ENCODE assay signal across 13 cellular contexts in genomic region chr2:218370410-218371063, GRCh38. TPM values are rescaled to one million over a fixed set of nuclear protein-coding genes. Genes with fewer than 3 reads are reported as not detected.
DNase-seq lines count a peak whose midpoint lies in the region; ATAC-seq and TF ChIP-seq lines count a peak whose summit lies in the region.
"Had no signal": no experiment of that assay in that cellular context is flagged by ENCODE, and none has a peak within 500 bp of the region (broad histone marks: within the 10 kb centered on the region; RNA-seq: fewer than 3 reads in every experiment).

No MANE protein-coding gene starts in this region.

- CTCF ChIA-PET in OCI-LY7 (lab: Charles Lee; ENCODE audit: unreplicated experiment): interaction anchor here (1.8 kb wide), 1 partner anchor 23 kb away, joined by 5 read pairs; no protein-coding TSS in a partner anchor

- 73 to 76% methylated on average over 11 of the region's 11 CpGs for WGBS in GM23248 (ENCODE audit: low coverage in 1 of 2, low lambda C conversion rate in 2 of 2, missing lambda C conversion rate in 2 of 2), 2 experiments

- no peaks in the 10 kb centered on the region for H3K79me2 ChIP-seq in OCI-LY7 (ENCODE audit: insufficient read depth, low read depth, low read length)
- no peaks in the 10 kb centered on the region for H3K79me2 ChIP-seq in osteoblast (ENCODE audit: insufficient read depth, low read length)
- H3K79me2 ChIP-seq in GM23248 (ENCODE audit: insufficient read depth): no peaks in the 10 kb centered on the region

- BruUV-seq in OCI-LY7 (replicated peaks; lab: Mats Ljungman, UMichigan): no TSS peak

- ATAC-seq in SK-N-SH treated with all-trans-retinoic acid at 6 μM for 48 hours (no peak), GM21825 (IDR thresholded peaks at IDR 0.05; ENCODE audit: unreplicated experiment) (no peak)
- ATAC-seq: GM12878 had no signal

- DNase-seq in AG09309 (ENCODE audit: low read depth) (peak; percentile 75), OCI-LY7 (ENCODE audit: low spot score) (peak; percentile 82), fibroblast of villous mesenchyme (ENCODE audit: low read depth) (peak; percentile 95), osteoblast (ENCODE audit: insufficient read length, low spot score, missing footprints) (peak; percentile 77), GM23248 (no peak), NCI-H524 treated with DMSO at 0.1 percent for 48 hours (lab: John Stamatoyannopoulos, UW) (no peak)
- DNase-seq: H9, NCI-H510A treated with DMSO at 0.1 percent for 48 hours, WERI-Rb-1 had no signal

- intact Hi-C loops in OCI-LY7 (cut with micrococcal nuclease; ENCODE audit: unreplicated experiment): loop anchor here (1.0 kb wide), 2 partner anchors 26 to 69 kb away; no protein-coding TSS in a partner anchor

- H3F3A ChIP-seq in GM23248 (ENCODE audit: insufficient read depth): no peaks in the 10 kb centered on the region

- H3K4me1 ChIP-seq in OCI-LY7 (ENCODE audit: insufficient read depth, low read length, poor library complexity, severe bottlenecking): peaks cover 78% of the 10 kb centered on the region
- peaks cover 6% of the 10 kb centered on the region for H3K4me1 ChIP-seq in osteoblast (ENCODE audit: insufficient read depth, low read length)
- H3K4me1 ChIP-seq in GM23248 (ENCODE audit: insufficient read depth): 0 out of 2 replicates have a peak, but pooled peaks cover 7% of the 10 kb centered on the region

- H3K27me3 ChIP-seq in osteoblast (ENCODE audit: insufficient read depth, low read length) (no peaks in the 10 kb centered on the region), GM23248 (replicated peaks; ENCODE audit: insufficient read depth) (0 out of 2 replicates have a peak, but pooled peaks cover 4% of the 10 kb centered on the region)

- no peak for TF ChIP-seq CTCF in AG09309 (IDR thresholded peaks at IDR 0.05; ENCODE audit: control insufficient read depth, insufficient read depth, low read depth, low read length, missing control alignments)
- TF ChIP-seq CTCF in OCI-LY7 (conservative IDR thresholded peaks at IDR 0.05; ENCODE audit: low read length): no peak
- no peak for TF ChIP-seq CTCF in fibroblast of villous mesenchyme (IDR thresholded peaks at IDR 0.05; ENCODE audit: insufficient read depth, low read depth, low read length)
- TF ChIP-seq CTCF in osteoblast (IDR thresholded peaks at IDR 0.05; ENCODE audit: extremely low read depth, low read depth, low read length): no peak

- H3K9ac ChIP-seq in GM23248: no peak overlapping the region

- POLR2A ChIA-PET in OCI-LY7 (lab: Charles Lee): interaction anchor here (0.6 to 2.2 kb wide), 20 partner anchors 9 to 640 kb away, joined by 3 to 11 read pairs (median 4); partner anchors contain the start of gene CATIP

- H3K9me3 ChIP-seq in OCI-LY7 (ENCODE audit: low read length): no peaks in the 10 kb centered on the region
- H3K9me3 ChIP-seq in osteoblast (ENCODE audit: low read depth, low read length): no peaks in the 10 kb centered on the region
- H3K9me3 ChIP-seq in GM23248 (ENCODE audit: low read depth): no peaks in the 10 kb centered on the region

- H3K27ac ChIP-seq in OCI-LY7 (ENCODE audit: low read depth, low read length, poor library complexity, severe bottlenecking) (peak overlapping the region; percentile 89), osteoblast (ENCODE audit: low read depth, low read length) (peak overlapping the region; percentile 48), GM23248 (no peak overlapping the region)
- H3K27ac ChIP-seq: WERI-Rb-1 had no signal

- H4K20me1 ChIP-seq in OCI-LY7 (ENCODE audit: insufficient read depth, low read length) (no peaks in the 10 kb centered on the region), osteoblast (ENCODE audit: insufficient read depth, low read length) (no peaks in the 10 kb centered on the region), GM23248 (ENCODE audit: insufficient read depth) (no peaks in the 10 kb centered on the region)

- no peak overlapping the region for H3K4me3 ChIP-seq in AG09309 (ENCODE audit: control insufficient read depth, low read depth, low read length)
- peak overlapping the region; percentile 42 for H3K4me3 ChIP-seq in OCI-LY7 (ENCODE audit: low read depth, low read length, poor library complexity, severe bottlenecking)
- no peak overlapping the region for H3K4me3 ChIP-seq in fibroblast of villous mesenchyme (ENCODE audit: low read depth, low read length)
- no peak overlapping the region for H3K4me3 ChIP-seq in osteoblast (ENCODE audit: insufficient read depth, low read length)
- H3K4me3 ChIP-seq in GM23248: no peak overlapping the region
- H3K4me3 ChIP-seq: GM12878 had no signal

- H2AFZ ChIP-seq in OCI-LY7 (ENCODE audit: low read length) (peak overlapping the region; percentile 42; the same call in 1 of the 2 replicates), osteoblast (ENCODE audit: low read length) (no peak overlapping the region), GM23248 (no peak overlapping the region)

- in situ Hi-C loops in GM23248 (cut with MboI): no loop called here

- H3K9me2 ChIP-seq in OCI-LY7 (ENCODE audit: insufficient read depth, low read length) (no peaks in the 10 kb centered on the region), GM23248 (ENCODE audit: insufficient read depth) (no peaks in the 10 kb centered on the region)

- H3K4me2 ChIP-seq in OCI-LY7 (ENCODE audit: low read length) (peak overlapping the region; percentile 78), osteoblast (ENCODE audit: insufficient read depth, low read length) (no peak overlapping the region), GM23248 (ENCODE audit: unreplicated experiment) (no peak overlapping the region)

- no peaks in the 10 kb centered on the region for H3K36me3 ChIP-seq in OCI-LY7 (ENCODE audit: insufficient read depth, low read length)
- no peaks in the 10 kb centered on the region for H3K36me3 ChIP-seq in osteoblast (ENCODE audit: insufficient read depth, low read length)
- H3K36me3 ChIP-seq in GM23248 (ENCODE audit: low read depth): no peaks in the 10 kb centered on the region
- H3K36me3 ChIP-seq: WERI-Rb-1 had no signal

TF ChIP-seq in SK-N-SH treated with all-trans-retinoic acid at 6 μM for 48 hours, 23 proteins besides CTCF, POLR2A, EP300 and RAD21 (continues in another document):
- no peak for TF ChIP-seq ESRRG (CRISPR knock-in tag; IDR thresholded peaks at IDR 0.05)
- no peak for TF ChIP-seq GLIS3 (CRISPR knock-in tag; IDR thresholded peaks at IDR 0.05)
- no peak for TF ChIP-seq ZNF565 (CRISPR knock-in tag; conservative IDR thresholded peaks at IDR 0.05; ENCODE audit: low read depth)
- TF ChIP-seq PATZ1 (CRISPR knock-in tag; IDR thresholded peaks at IDR 0.05; ENCODE audit: borderline replicate concordance): no peak
- TF ChIP-seq CSRNP3 (CRISPR knock-in tag; IDR thresholded peaks at IDR 0.05): no peak

RNA-seq across cellular contexts. Expression of gene SLC11A1, which starts 11.5 kb away (rescaled TPM):
- 0.31 and 0.57 TPM in 2 replicates for total RNA-seq in OCI-LY7 (2014; rRNA removed; shearing (Covaris generic))
- 0.59 and 0.78 TPM in 2 replicates for total RNA-seq in OCI-LY7 (2022)
- under 0.01 and 0.43 TPM in 2 replicates for total RNA-seq in fibroblast of villous mesenchyme
- 0.29 and 0.36 TPM in 2 replicates for total RNA-seq in osteoblast
- total RNA-seq in GM23248 (2014; rRNA removed; shearing (Covaris generic)): not detected in 2 replicates
- polyA plus RNA-seq in GM23248 (2016; fragmentation: Nextera tagmentation; extraction: Ambion mirVana): 0.13 and 0.16 TPM in 2 replicates
- total RNA-seq: pulmonary artery endothelial cell had no signal

RNA-seq across cellular contexts. Expression of gene CATIP, which starts 13.9 kb away (rescaled TPM):
- total RNA-seq in OCI-LY7 (2014; rRNA removed; shearing (Covaris generic)): not detected in 2 replicates
- total RNA-seq in OCI-LY7 (2022) (not detected in 2 replicates), fibroblast of villous mesenchyme (0.43 TPM in 1 of 2 replicates, not detected in the other), osteoblast (not detected in 2 replicates)
- not detected in 2 replicates for total RNA-seq in GM23248 (2014; rRNA removed; shearing (Covaris generic))
- polyA plus RNA-seq in GM23248 (2016; fragmentation: Nextera tagmentation; extraction: Ambion mirVana): not detected in 2 replicates
- total RNA-seq: GM12878, H9, pulmonary artery endothelial cell had no signal

RNA-seq across cellular contexts. Expression of gene CTDSP1, which starts 29.1 kb away (rescaled TPM):
- 74.0 and 95.3 TPM in 2 replicates for total RNA-seq in OCI-LY7 (2014; rRNA removed; shearing (Covaris generic))
- total RNA-seq in OCI-LY7 (2022): 140 and 152 TPM in 2 replicates
- 63.5 and 66.9 TPM in 2 replicates for total RNA-seq in fibroblast of villous mesenchyme
- 53.3 and 71.7 TPM in 2 replicates for total RNA-seq in osteoblast
- total RNA-seq in GM23248 (2014; rRNA removed; shearing (Covaris generic)): 82.7 and 119 TPM in 2 replicates
- polyA plus RNA-seq in GM23248 (2016; fragmentation: Nextera tagmentation; extraction: Ambion mirVana): 28.5 and 31.0 TPM in 2 replicates

RNA-seq across cellular contexts. Expression of gene VIL1, which starts 48.4 kb away (rescaled TPM):
- 0.47 TPM in 1 of 2 replicates, not detected in the other for total RNA-seq in OCI-LY7 (2014; rRNA removed; shearing (Covaris generic))
- total RNA-seq in OCI-LY7 (2022): not detected in 2 replicates
- total RNA-seq in fibroblast of villous mesenchyme: under 0.01 TPM in 1 of 2 replicates, not detected in the other
- under 0.01 TPM in 1 of 2 replicates, not detected in the other for total RNA-seq in osteoblast
- total RNA-seq in GM23248 (2014; rRNA removed; shearing (Covaris generic)): not detected in 2 replicates
- not detected in 2 replicates for polyA plus RNA-seq in GM23248 (2016; fragmentation: Nextera tagmentation; extraction: Ambion mirVana)
- total RNA-seq: pulmonary artery endothelial cell had no signal

Comparison
In these comparisons a context has a peak if more than half of its experiments do, and no peak if none do; other contexts are left out.
1. DNase-seq: peak in AG09309 (single experiment), OCI-LY7 (single experiment), fibroblast of villous mesenchyme (single experiment) and osteoblast (single experiment); none in GM23248 (single experiment) and NCI-H524 treated with DMSO at 0.1 percent for 48 hours (single experiment).